Comparison of ENCODE assay signal across 9 cellular contexts in genomic region chr16:85220125-85220839, GRCh38.
DNase-seq lines count a peak whose midpoint lies in the region; ATAC-seq and TF ChIP-seq lines count a peak whose summit lies in the region.
"Had no signal": no experiment of that assay in that cellular context is flagged by ENCODE, and none has a peak within 500 bp of the region (broad histone marks: within the 10 kb centered on the region; RNA-seq: fewer than 3 reads in every experiment).

No MANE protein-coding gene starts in this region.

- DNase-seq in NCI-H345 treated with DMSO at 0.1 percent for 48 hours (lab: John Stamatoyannopoulos, UW; ENCODE audit: unreplicated experiment) (peak; percentile 81), dermis blood vessel endothelial cell (peak; percentile 63), medulla oblongata (ENCODE audit: extremely low spot score) (peak; percentile 78)
- DNase-seq in central memory CD4-positive, alpha-beta T cell = no peak

- no peak for ATAC-seq in activated CD4-positive, CD25-positive, alpha-beta regulatory T cell treated with anti-CD3 and anti-CD28 coated beads, Interleukin-2, amount 50 U/mL, for 24 hours
- no peak for ATAC-seq in HG03439 (IDR thresholded peaks at IDR 0.05; ENCODE audit: unreplicated experiment)
- ATAC-seq in HG03469 (IDR thresholded peaks at IDR 0.05; ENCODE audit: unreplicated experiment) = no peak
- ATAC-seq: GM12878 had no signal

- H3K27ac ChIP-seq in C4-2B = peak overlapping the region; percentile 72

- TF ChIP-seq CTCF in C4-2B (conservative IDR thresholded peaks at IDR 0.05) = no peak
